In the genomic region with DNA sequence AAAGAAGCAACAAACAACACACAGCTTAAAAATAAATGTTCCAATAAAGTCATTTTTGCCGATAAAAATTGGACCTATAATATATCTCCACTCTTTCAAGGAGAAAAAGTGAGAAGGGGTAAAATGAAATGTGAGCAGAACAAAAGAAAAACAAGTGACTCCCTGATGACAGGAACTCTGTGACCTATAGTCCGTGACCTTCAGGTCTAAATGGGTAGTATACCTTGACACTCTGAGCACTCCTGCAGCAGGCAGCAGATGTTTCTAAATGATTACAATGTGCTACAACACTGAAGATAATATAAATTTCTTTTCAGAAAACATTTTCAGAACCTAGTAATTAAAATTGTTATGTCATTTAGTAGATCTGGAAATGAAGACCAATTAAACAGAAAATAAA, we compare ENCODE assay signal across 23 cellular contexts.
"Had no signal": no experiment of that assay in that cellular context is flagged by ENCODE, and none has a peak within 500 bp of the region (broad histone marks: within the 10 kb centered on the region; RNA-seq: fewer than 3 reads in every experiment).

No MANE protein-coding gene starts in this region.

- H3K4me3 Mint-ChIP-seq: activated CD8-positive, alpha-beta T cell treated with anti-CD3 and anti-CD28 coated beads for 36 hours; activated naive CD4-positive, alpha-beta T cell treated with anti-CD3 and anti-CD28 coated beads, Interleukin-2, amount 10 ng/mL, durations not matched to agents 7 days and 5 days; activated naive CD8-positive, alpha-beta T cell treated with anti-CD3 and anti-CD28 coated beads for 36 hours; activated T-cell treated with anti-CD3 and anti-CD28 coated beads, Interleukin-2, amount 50 U/mL, for 72 hours had no signal

- H3K9me3 Mint-ChIP-seq: activated naive CD8-positive, alpha-beta T cell treated with anti-CD3 and anti-CD28 coated beads for 36 hours; activated T-cell treated with anti-CD3 and anti-CD28 coated beads, Interleukin-2, amount 50 U/mL, for 72 hours; activated T-helper 2 cell treated with anti-CD3 and anti-CD28 coated beads, Interferon-gamma antibody, Interleukin-2, Interleukin-4, amounts not matched to agents 10 μg/mL and 5 μg/mL and 100 μg/mL, durations not matched to agents 14 hours and 24 hours and 36 hours had no signal

- H3K4me1 Mint-ChIP-seq: activated naive CD4-positive, alpha-beta T cell treated with anti-CD3 and anti-CD28 coated beads, Interleukin-2, amount 10 ng/mL, durations not matched to agents 7 days and 5 days; activated naive CD8-positive, alpha-beta T cell treated with anti-CD3 and anti-CD28 coated beads for 36 hours had no signal

- H3K36me3 Mint-ChIP-seq: activated naive CD4-positive, alpha-beta T cell treated with anti-CD3 and anti-CD28 coated beads, Interleukin-2, amount 10 ng/mL, durations not matched to agents 7 days and 5 days; activated naive CD8-positive, alpha-beta T cell treated with anti-CD3 and anti-CD28 coated beads for 36 hours had no signal

- H3K27me3 Mint-ChIP-seq: activated CD8-positive, alpha-beta T cell treated with anti-CD3 and anti-CD28 coated beads for 36 hours; activated naive CD4-positive, alpha-beta T cell treated with anti-CD3 and anti-CD28 coated beads, Interleukin-2, amount 10 ng/mL, durations not matched to agents 7 days and 5 days; activated naive CD8-positive, alpha-beta T cell treated with anti-CD3 and anti-CD28 coated beads for 36 hours had no signal

- FAIRE-seq: colon had no signal

- H3K27ac Mint-ChIP-seq: activated CD8-positive, alpha-beta T cell treated with anti-CD3 and anti-CD28 coated beads for 36 hours; activated naive CD4-positive, alpha-beta T cell treated with anti-CD3 and anti-CD28 coated beads, Interleukin-2, amount 10 ng/mL, durations not matched to agents 7 days and 5 days; activated naive CD8-positive, alpha-beta T cell treated with anti-CD3 and anti-CD28 coated beads for 36 hours; activated T-cell treated with anti-CD3 and anti-CD28 coated beads, Interleukin-2, amount 50 U/mL, for 72 hours; activated T-helper 2 cell treated with anti-CD3 and anti-CD28 coated beads, Interferon-gamma antibody, Interleukin-2, Interleukin-4, amounts not matched to agents 10 μg/mL and 5 μg/mL and 100 μg/mL, durations not matched to agents 14 hours and 24 hours and 36 hours had no signal

- DNase-seq: activated CD4-positive, alpha-beta T cell treated with anti-CD3 and anti-CD28 coated beads for 4 hours; activated CD8-positive, alpha-beta memory T cell treated with anti-CD3 and anti-CD28 coated beads, Interleukin-2, amount 50 U/mL, for 4 hours; activated CD8-positive, alpha-beta T cell treated with anti-CD3 and anti-CD28 coated beads for 36 hours; activated gamma-delta T cell treated with Interleukin-2 at 50 U/mL for 16 hours; activated naive CD4-positive, alpha-beta T cell treated with anti-CD3 and anti-CD28 coated beads, Interleukin-2, amount 10 ng/mL, durations not matched to agents 7 days and 5 days; activated naive CD8-positive, alpha-beta T cell treated with anti-CD3 and anti-CD28 coated beads for 36 hours; activated T-cell treated with anti-CD3 and anti-CD28 coated beads, Interleukin-2, amount 50 U/mL, for 72 hours; brain microvascular endothelial cell; MG63; MV-4-11; NCI-H1092 treated with DMSO at 0.1 percent for 48 hours; NCI-H1694 treated with DMSO at 0.1 percent for 48 hours; NCI-H2029 treated with DMSO at 0.1 percent for 48 hours; NCI-H226; NCI-H526; Peyer's patch; Right ventricle myocardium superior; SJCRH30; SK-N-SH; T-helper 1 cell; WERI-Rb-1 had no signal
